ENCODE assay signal across 15 cellular contexts in genomic region chr2:42042956-42043355, GRCh38. TPM values are rescaled to one million over a fixed set of nuclear protein-coding genes. Genes with fewer than 3 reads are reported as not detected.
A peak's percentile ranks its signal among the peaks of the same experiment; 100 is the strongest.
DNase-seq lines count a peak whose midpoint lies in the region; ATAC-seq and TF ChIP-seq lines count a peak whose summit lies in the region.
"Had no signal": no experiment of that assay in that cellular context is flagged by ENCODE, and none has a peak within 500 bp of the region (broad histone marks: within the 10 kb centered on the region; RNA-seq: fewer than 3 reads in every experiment).

No MANE protein-coding gene starts in this region.

- no peak overlapping the region for H3K23ac ChIP-seq in IMR-90 (ENCODE audit: low read depth, low read length)
- no peak overlapping the region for H3K23ac ChIP-seq in mesenchymal stem cell (ENCODE audit: low read length in 2 of 2)
- H3K23ac ChIP-seq in neuronal stem cell (ENCODE audit: low read depth, low read length, poor library complexity): no peak overlapping the region

- H2BK5ac ChIP-seq in IMR-90 (ENCODE audit: low read depth, low read length, poor library complexity, severe bottlenecking): no peak overlapping the region
- H2BK5ac ChIP-seq in mesenchymal stem cell (ENCODE audit: low read depth, low read length, poor library complexity, severe bottlenecking): no peak overlapping the region
- no peak overlapping the region for H2BK5ac ChIP-seq in neuronal stem cell (ENCODE audit: low read length)

- H2AK9ac ChIP-seq in IMR-90 (replicated peaks; ENCODE audit: low read depth, low read length, poor library complexity): no peak overlapping the region

- no peak overlapping the region for H3K9ac ChIP-seq in BLaER1 treated with 17β-estradiol and CSF1 and Interleukin-3, amounts not matched to agents 10 nM and 100 nM
- H3K9ac ChIP-seq in IMR-90 (ENCODE audit: low read depth, low read length) (no peak overlapping the region), mesenchymal stem cell (ENCODE audit: low read length) (no peak overlapping the region), neuronal stem cell (ENCODE audit: low read depth, low read length, poor library complexity) (no peak overlapping the region)

- H2BK15ac ChIP-seq in IMR-90 (ENCODE audit: low read depth, low read length): no peak overlapping the region
- peak overlapping the region; percentile 6 for H2BK15ac ChIP-seq in mesenchymal stem cell (ENCODE audit: low read depth, poor library complexity, severe bottlenecking)
- H2BK15ac ChIP-seq in neuronal stem cell (ENCODE audit: low read length): no peak overlapping the region

- ATAC-seq in IMR-90 (ENCODE audit: low read depth) (no peak), psoas muscle (no peak)
- ATAC-seq: CD8-positive, alpha-beta T cell had no signal

- no peak overlapping the region for H2BK20ac ChIP-seq in IMR-90 (ENCODE audit: low read depth, low read length)

- H4K91ac ChIP-seq in IMR-90 (ENCODE audit: insufficient read depth, low read depth, low read length) (no peak overlapping the region), mesenchymal stem cell (ENCODE audit: low read length) (no peak overlapping the region), neuronal stem cell (ENCODE audit: low read depth, low read length, poor library complexity) (no peak overlapping the region)

- H3K4me1 ChIP-seq in BLaER1 treated with 17β-estradiol and CSF1 and Interleukin-3, amounts not matched to agents 10 nM and 100 nM: peaks cover 0 to 64% (median 46%) of the 10 kb centered on the region in 10 experiments; a peak in 17 of 20 replicates
- H3K4me1 ChIP-seq in IMR-90 (ENCODE audit: control insufficient read depth, insufficient read depth, low read length): peaks cover 12% of the 10 kb centered on the region; the same call in 1 of the 2 replicates
- peaks cover 10% of the 10 kb centered on the region for H3K4me1 ChIP-seq in mesenchymal stem cell (ENCODE audit: control insufficient read depth, insufficient read depth, low read depth, low read length)
- H3K4me1 ChIP-seq in neuronal stem cell (ENCODE audit: control insufficient read depth in 2 of 2, insufficient read depth in 1 of 2, low read depth in 1 of 2, low read length in 2 of 2): peaks cover 23% of the 10 kb centered on the region in 2 donors
- H3K4me1 ChIP-seq in psoas muscle: peaks cover 11% of the 10 kb centered on the region
- H3K4me1 ChIP-seq: HAP-1 had no signal

- intact Hi-C loops in IMR-90 (cut with micrococcal nuclease): no loop called here
- intact Hi-C loops in activated T-helper 2 cell treated with anti-CD3 and anti-CD28 coated beads, Interferon-gamma antibody, Interleukin-2, Interleukin-4, amounts not matched to agents 10 μg/mL and 5 μg/mL and 100 μg/mL, durations not matched to agents 14 hours and 24 hours and 36 hours (cut with micrococcal nuclease): no loop called here
- intact Hi-C loops in psoas muscle (cut with DNase I): no loop called here

- no peaks in the 10 kb centered on the region for H4K20me1 ChIP-seq in BLaER1 treated with 17β-estradiol and CSF1 and Interleukin-3, amounts not matched to agents 10 nM and 100 nM
- no peaks in the 10 kb centered on the region for H4K20me1 ChIP-seq in IMR-90 (ENCODE audit: insufficient read depth, low read length)

- no TSS peak for BruUV-seq in IMR-90 (replicated peaks; lab: Mats Ljungman, UMichigan)

- H3K9me1 ChIP-seq in IMR-90 (ENCODE audit: insufficient read depth, low read length): 0 out of 2 replicates have a peak, but pooled peaks cover 2% of the 10 kb centered on the region

- WGBS in IMR-90 (ENCODE audit: extremely low coverage in 2 of 2, insufficient read length in 1 of 2), 2 experiments: no CpG with 5 or more reads among the region's 5 CpGs
- 97% methylated on average over 3 of the region's 5 CpGs for WGBS in mesenchymal stem cell
- no CpG with 5 or more reads among the region's 5 CpGs for WGBS in neuronal stem cell (ENCODE audit: extremely low coverage in 2 of 2, insufficient read length in 2 of 2, insufficient replicate concordance in 1 of 2), 2 donors
- WGBS in psoas muscle, 3 donors: 90 to 93% (median 92%) methylated on average over 5 of the region's 5 CpGs

- no peak for TF ChIP-seq POLR2A in IMR-90 (IDR thresholded peaks at IDR 0.05; ENCODE audit: low read depth, low read length)

- POLR2A ChIA-PET in IMR-90 (lab: Charles Lee; ENCODE audit: unreplicated experiment): no interaction called here

- H3K56ac ChIP-seq in IMR-90 (ENCODE audit: extremely low read depth, insufficient read depth, low read length): no peak overlapping the region

- no peak for DNase-seq in IMR-90
- DNase-seq in mesenchymal stem cell: no peak
- no peak for DNase-seq in neuronal stem cell (ENCODE audit: low spot score)
- DNase-seq in activated T-helper 2 cell treated with anti-CD3 and anti-CD28 coated beads, Interferon-gamma antibody, Interleukin-2, Interleukin-4, amounts not matched to agents 10 μg/mL and 5 μg/mL and 100 μg/mL, durations not matched to agents 14 hours and 24 hours and 36 hours (ENCODE audit: low spot score): no peak
- DNase-seq in ureter (ENCODE audit: low spot score): no peak
- DNase-seq in psoas muscle: no peak
- DNase-seq: ACHN; CD8-positive, alpha-beta T cell; COR-L47; DND-41; GDM1; HFFc6 had no signal

- no peak for TF ChIP-seq CTCF in IMR-90 (conservative IDR thresholded peaks at IDR 0.05; ENCODE audit: low read depth, low read length)
- TF ChIP-seq CTCF in psoas muscle (IDR thresholded peaks at IDR 0.05): no peak

- no peaks in the 10 kb centered on the region for H3K4me1 Mint-ChIP-seq in activated T-helper 2 cell treated with anti-CD3 and anti-CD28 coated beads, Interferon-gamma antibody, Interleukin-2, Interleukin-4, amounts not matched to agents 10 μg/mL and 5 μg/mL and 100 μg/mL, durations not matched to agents 14 hours and 24 hours and 36 hours (ENCODE audit: low read depth)

- no peak overlapping the region for H4K8ac ChIP-seq in IMR-90 (ENCODE audit: low read depth in 2 of 2, low read length in 2 of 2)
- no peak overlapping the region for H4K8ac ChIP-seq in mesenchymal stem cell (ENCODE audit: low read length)
- no peak overlapping the region for H4K8ac ChIP-seq in neuronal stem cell (ENCODE audit: low read depth, low read length)

- no peak overlapping the region for H2BK12ac ChIP-seq in mesenchymal stem cell (ENCODE audit: low read length in 2 of 2)
- H2BK12ac ChIP-seq in neuronal stem cell (ENCODE audit: low read length): no peak overlapping the region

- H3K4ac ChIP-seq in IMR-90 (ENCODE audit: low read depth, low read length): no peak overlapping the region
- no peak overlapping the region for H3K4ac ChIP-seq in mesenchymal stem cell (ENCODE audit: low read depth in 1 of 2, low read length in 2 of 2)
- no peak overlapping the region for H3K4ac ChIP-seq in neuronal stem cell (ENCODE audit: low read length)

- H3K4me2 ChIP-seq in BLaER1 treated with 17β-estradiol and CSF1 and Interleukin-3, amounts not matched to agents 10 nM and 100 nM: peak overlapping the region in 8 of 11 experiments; percentile 9 to 50 (median 32); a peak in 13 of 22 replicates
- H3K4me2 ChIP-seq in IMR-90 (ENCODE audit: low read depth, low read length): no peak overlapping the region
- H3K4me2 ChIP-seq in mesenchymal stem cell (ENCODE audit: low read length, poor library complexity, severe bottlenecking): no peak overlapping the region
- H3K4me2 ChIP-seq in neuronal stem cell (ENCODE audit: insufficient read depth, low read length, poor library complexity, severe bottlenecking): no peak overlapping the region

- H3K79me1 ChIP-seq in IMR-90 (ENCODE audit: low read depth in 1 of 2, low read length in 2 of 2) (no peaks in the 10 kb centered on the region), mesenchymal stem cell (replicated peaks; ENCODE audit: low read length, poor library complexity, severe bottlenecking) (no peaks in the 10 kb centered on the region), neuronal stem cell (ENCODE audit: low read depth, low read length) (no peaks in the 10 kb centered on the region)

- no peak overlapping the region for H2BK120ac ChIP-seq in IMR-90 (ENCODE audit: low read depth, low read length)
- H2BK120ac ChIP-seq in mesenchymal stem cell (ENCODE audit: low read depth, low read length): no peak overlapping the region
- no peak overlapping the region for H2BK120ac ChIP-seq in neuronal stem cell (ENCODE audit: low read depth, low read length)

- in situ Hi-C loops in IMR-90 (cut with MboI; ENCODE audit: low sequenced_read_pairs): no loop called here

- H2AK5ac ChIP-seq in IMR-90 (ENCODE audit: low read depth, low read length): 0 out of 2 replicates have a peak overlapping the region, but pooled peaks have one; percentile 18
- no peak overlapping the region for H2AK5ac ChIP-seq in mesenchymal stem cell (ENCODE audit: low read length, severe bottlenecking)
- H2AK5ac ChIP-seq in neuronal stem cell (ENCODE audit: low read depth, low read length): no peak overlapping the region

- H2AFZ ChIP-seq in IMR-90 (replicated peaks; ENCODE audit: low read length, poor library complexity) (no peak overlapping the region), mesenchymal stem cell (ENCODE audit: low read depth, low read length) (no peak overlapping the region), neuronal stem cell (ENCODE audit: low read length) (no peak overlapping the region)

- no peak overlapping the region for H3K27ac Mint-ChIP-seq in activated T-helper 2 cell treated with anti-CD3 and anti-CD28 coated beads, Interferon-gamma antibody, Interleukin-2, Interleukin-4, amounts not matched to agents 10 μg/mL and 5 μg/mL and 100 μg/mL, durations not matched to agents 14 hours and 24 hours and 36 hours
- H3K27ac Mint-ChIP-seq: CD14-positive monocyte; CD8-positive, alpha-beta T cell; HFFc6 had no signal

- no peaks in the 10 kb centered on the region for H3K9me3 Mint-ChIP-seq in activated T-helper 2 cell treated with anti-CD3 and anti-CD28 coated beads, Interferon-gamma antibody, Interleukin-2, Interleukin-4, amounts not matched to agents 10 μg/mL and 5 μg/mL and 100 μg/mL, durations not matched to agents 14 hours and 24 hours and 36 hours
- H3K9me3 Mint-ChIP-seq: CD8-positive, alpha-beta T cell; HFFc6 had no signal

- peaks cover 0 to 16% (median 0%) of the 10 kb centered on the region in 11 experiments; a peak in 4 of 22 replicates for H3K27me3 ChIP-seq in BLaER1 treated with 17β-estradiol and CSF1 and Interleukin-3, amounts not matched to agents 10 nM and 100 nM
- H3K27me3 ChIP-seq in IMR-90 (ENCODE audit: control insufficient read depth, insufficient read depth, low read length) (peaks cover 19% of the 10 kb centered on the region), mesenchymal stem cell (ENCODE audit: control insufficient read depth in 1 of 2, insufficient read depth in 1 of 2, low read length in 2 of 2) (peaks cover 3 to 28% of the 10 kb centered on the region in 2 experiments), neuronal stem cell (ENCODE audit: control insufficient read depth in 3 of 3, insufficient read depth in 3 of 3, low read depth in 1 of 3, low read length in 3 of 3) (no peaks in the 10 kb centered on the region), psoas muscle (ENCODE audit: insufficient read depth in 3 of 3, low read length in 2 of 3) (no peaks in the 10 kb centered on the region)

- dilution Hi-C loops in IMR-90 (cut with HindIII; ENCODE audit: low sequenced_read_pairs, unreplicated experiment): no loop called here

- H3K14ac ChIP-seq in IMR-90 (replicated peaks; ENCODE audit: low read depth, low read length) (no peak overlapping the region; the same call in 1 of the 2 replicates), mesenchymal stem cell (ENCODE audit: low read length in 2 of 2) (no peak overlapping the region), neuronal stem cell (ENCODE audit: low read length) (no peak overlapping the region)

- H4K5ac ChIP-seq in IMR-90 (ENCODE audit: low read depth, low read length): no peak overlapping the region

- TF ChIP-seq RAD21 in IMR-90 (IDR thresholded peaks at IDR 0.05; ENCODE audit: low read length): no peak

- H3K4me3 Mint-ChIP-seq in activated T-helper 2 cell treated with anti-CD3 and anti-CD28 coated beads, Interferon-gamma antibody, Interleukin-2, Interleukin-4, amounts not matched to agents 10 μg/mL and 5 μg/mL and 100 μg/mL, durations not matched to agents 14 hours and 24 hours and 36 hours (ENCODE audit: low read depth): no peak overlapping the region
- H3K4me3 Mint-ChIP-seq: CD14-positive monocyte; CD8-positive, alpha-beta T cell; HFFc6 had no signal

- H3K18ac ChIP-seq in IMR-90 (ENCODE audit: low read depth, low read length) (no peak overlapping the region), mesenchymal stem cell (ENCODE audit: low read depth in 1 of 2, low read length in 2 of 2) (no peak overlapping the region), neuronal stem cell (ENCODE audit: low read length) (peak overlapping the region; percentile 50)

- H3K27ac ChIP-seq in BLaER1 treated with 17β-estradiol and CSF1 and Interleukin-3, amounts not matched to agents 10 nM and 100 nM: no peak overlapping the region
- H3K27ac ChIP-seq in IMR-90 (ENCODE audit: insufficient read depth, low read length) (no peak overlapping the region), mesenchymal stem cell (ENCODE audit: low read length, poor library complexity, severe bottlenecking) (no peak overlapping the region), neuronal stem cell (replicated peaks; ENCODE audit: low read length) (no peak overlapping the region), psoas muscle (no peak overlapping the region)

- H3K9me3 ChIP-seq in BLaER1 treated with 17β-estradiol and CSF1 and Interleukin-3, amounts not matched to agents 10 nM and 100 nM (replicated peaks in 1 of 11): no peaks in the 10 kb centered on the region
- H3K9me3 ChIP-seq in IMR-90 (ENCODE audit: control insufficient read depth, insufficient read depth, low read length): no peaks in the 10 kb centered on the region
- H3K9me3 ChIP-seq in mesenchymal stem cell (ENCODE audit: control insufficient read depth, low read length): no peaks in the 10 kb centered on the region
- H3K9me3 ChIP-seq in neuronal stem cell (replicated peaks in 1 of 2; ENCODE audit: control insufficient read depth in 2 of 2, insufficient read depth in 1 of 2, low read depth in 1 of 2, low read length in 2 of 2): no peaks in the 10 kb centered on the region
- no peaks in the 10 kb centered on the region for H3K9me3 ChIP-seq in psoas muscle
- H3K9me3 ChIP-seq: HAP-1 had no signal

- H3K36me3 ChIP-seq in BLaER1 treated with 17β-estradiol and CSF1 and Interleukin-3, amounts not matched to agents 10 nM and 100 nM: no peaks in the 10 kb centered on the region
- no peaks in the 10 kb centered on the region for H3K36me3 ChIP-seq in IMR-90 (ENCODE audit: control insufficient read depth, insufficient read depth, low read length)
- no peaks in the 10 kb centered on the region for H3K36me3 ChIP-seq in mesenchymal stem cell (ENCODE audit: control insufficient read depth in 1 of 2, insufficient read depth in 2 of 2, low read depth in 1 of 2, low read length in 2 of 2)
- no peaks in the 10 kb centered on the region for H3K36me3 ChIP-seq in neuronal stem cell (replicated peaks in 1 of 2; ENCODE audit: control insufficient read depth in 2 of 2, insufficient read depth in 2 of 2, low read length in 2 of 2)
- no peaks in the 10 kb centered on the region for H3K36me3 ChIP-seq in psoas muscle (ENCODE audit: insufficient read depth in 1 of 2, low read depth in 1 of 2)
- H3K36me3 ChIP-seq: HAP-1 had no signal

- H3K36me3 Mint-ChIP-seq in activated T-helper 2 cell treated with anti-CD3 and anti-CD28 coated beads, Interferon-gamma antibody, Interleukin-2, Interleukin-4, amounts not matched to agents 10 μg/mL and 5 μg/mL and 100 μg/mL, durations not matched to agents 14 hours and 24 hours and 36 hours (ENCODE audit: low read depth): no peaks in the 10 kb centered on the region
- H3K36me3 Mint-ChIP-seq: CD14-positive monocyte; CD8-positive, alpha-beta T cell had no signal

- CTCF ChIA-PET in IMR-90 (lab: Yijun Ruan, JAX): no interaction called here

- no peak overlapping the region for H3K4me3 ChIP-seq in BLaER1 treated with 17β-estradiol and CSF1 and Interleukin-3, amounts not matched to agents 10 nM and 100 nM
- no peak overlapping the region for H3K4me3 ChIP-seq in IMR-90 (ENCODE audit: insufficient read depth, low read depth, low read length)
- no peak overlapping the region for H3K4me3 ChIP-seq in mesenchymal stem cell (ENCODE audit: insufficient read depth in 1 of 2, low read depth in 1 of 2, low read length in 2 of 2)
- no peak overlapping the region for H3K4me3 ChIP-seq in neuronal stem cell (ENCODE audit: low read length in 2 of 2)
- H3K4me3 ChIP-seq in psoas muscle: no peak overlapping the region
- H3K4me3 ChIP-seq: HAP-1 had no signal

- H3K27me3 Mint-ChIP-seq in activated T-helper 2 cell treated with anti-CD3 and anti-CD28 coated beads, Interferon-gamma antibody, Interleukin-2, Interleukin-4, amounts not matched to agents 10 μg/mL and 5 μg/mL and 100 μg/mL, durations not matched to agents 14 hours and 24 hours and 36 hours (ENCODE audit: low read depth): peaks cover 52% of the 10 kb centered on the region

RNA-seq across cellular contexts. Expression of gene PKDCC, which starts 4.9 kb away (rescaled TPM):
- 50.3 and 55.6 TPM in 2 replicates for total RNA-seq in IMR-90 (2012; rRNA removed)
- polyA plus RNA-seq in IMR-90 (2012; rRNA removed): 67.4 and 95.7 TPM in 2 replicates
- polyA plus RNA-seq in IMR-90 (2012; cell fraction: cytosol; rRNA removed): 40.2 and 112 TPM in 2 replicates
- polyA plus RNA-seq in IMR-90 (2012; cell fraction: nucleus; rRNA removed; ENCODE audit: low replicate concordance): 310 and 597 TPM in 2 replicates
- polyA plus RNA-seq in mesenchymal stem cell (2013, experiment 1 of 2): 35.7 TPM
- 35.3 TPM for polyA plus RNA-seq in mesenchymal stem cell (2013, experiment 2 of 2)
- 93.5 TPM for polyA plus RNA-seq in neuronal stem cell (2013, experiment 1 of 2)
- 92.5 TPM for polyA plus RNA-seq in neuronal stem cell (2013, experiment 2 of 2)
- total RNA-seq in activated T-helper 2 cell treated with anti-CD3 and anti-CD28 coated beads, Interferon-gamma antibody, Interleukin-2, Interleukin-4, amounts not matched to agents 10 μg/mL and 5 μg/mL and 100 μg/mL, durations not matched to agents 14 hours and 24 hours and 36 hours: 0.11 TPM in 1 of 2 replicates, not detected in the other
- 60.4 TPM for total RNA-seq in ureter
- 100 to 1,000 TPM in 2 of 4 donors, 10 to 100 TPM in 2; 45.6 to 159 (median 111) TPM for total RNA-seq in psoas muscle
- 100 to 1,000 TPM in 2 of 3 donors, 10 to 100 TPM in 1; 76.1 to 209 (median 186) TPM for polyA plus RNA-seq in psoas muscle
- total RNA-seq: CD8-positive, alpha-beta T cell; HFFc6 had no signal
- polyA plus RNA-seq: CD14-positive monocyte had no signal

Comparison
In these comparisons a context has a peak if more than half of its experiments do, and no peak if none do; other contexts are left out.
1. H3K4me2 ChIP-seq: peak in BLaER1 treated with 17β-estradiol and CSF1 and Interleukin-3, amounts not matched to agents 10 nM and 100 nM (8 of 11); none in IMR-90 (single experiment), mesenchymal stem cell (single experiment) and neuronal stem cell (single experiment).
2. RNA of gene PKDCC, which starts 4.9 kb away (total RNA-seq): 45.6 to 159 TPM in psoas muscle, 60.4 TPM in ureter (single experiment) and 50.3 to 55.6 TPM in IMR-90; 0.11 TPM in activated T-helper 2 cell treated with anti-CD3 and anti-CD28 coated beads, Interferon-gamma antibody, Interleukin-2, Interleukin-4, amounts not matched to agents 10 μg/mL and 5 μg/mL and 100 μg/mL, durations not matched to agents 14 hours and 24 hours and 36 hours; every median in the first group is over 10 times any median in the second.